14 cellular contexts compared by ENCODE assay signal in genomic region chr10:110416776-110417732, GRCh38.
A peak's percentile ranks its signal among the peaks of the same experiment; 100 is the strongest.
DNase-seq lines count a peak whose midpoint lies in the region; ATAC-seq, FAIRE-seq and TF ChIP-seq lines count a peak whose summit lies in the region.
"Had no signal": no experiment of that assay in that cellular context is flagged by ENCODE, and none has a peak within 500 bp of the region (broad histone marks: within the 10 kb centered on the region; RNA-seq: fewer than 3 reads in every experiment).

No MANE protein-coding gene starts in this region.

- FAIRE-seq in RCC 7860 (lab: Jason Lieb, UNC) (no peak), D721Med (lab: Jason Lieb, UNC) (no peak)

- no peaks in the 10 kb centered on the region for H3K27me3 Mint-ChIP-seq in stimulated activated naive CD8-positive, alpha-beta T cell treated with anti-CD3 and anti-CD28 coated beads, Interleukin-15, Interleukin-2, amounts not matched to agents 100 ng/mL and 50 ng/mL, for 24 hours
- H3K27me3 Mint-ChIP-seq in stimulated activated naive CD8-positive, alpha-beta T cell treated with anti-CD3 and anti-CD28 coated beads, Interleukin-15, amount 100 ng/mL, for 72 hours, result peaks cover 8% of the 10 kb centered on the region

- no peak for DNase-seq in stimulated activated naive CD8-positive, alpha-beta T cell treated with anti-CD3 and anti-CD28 coated beads, Interleukin-15, amount 100 ng/mL, for 72 hours
- peak; percentile 29 for DNase-seq in RCC 7860 (ENCODE audit: low spot score)
- DNase-seq in kidney tubule cell (ENCODE audit: low spot score), result peak; percentile 66
- no peak for DNase-seq in D721Med (ENCODE audit: insufficient read length, low spot score)
- no peak for DNase-seq in caudate nucleus (lab: John Stamatoyannopoulos, UW)
- DNase-seq in DMS 273 (lab: John Stamatoyannopoulos, UW; ENCODE audit: unreplicated experiment), result no peak
- DNase-seq: activated B cell treated with CpG ODN at 0.5 μM for 24 hours, NCI-H146, NCI-H526 treated with DMSO at 0.1 percent for 48 hours, SJCRH30 had no signal

- no peak for ATAC-seq in stimulated activated naive CD8-positive, alpha-beta T cell treated with anti-CD3 and anti-CD28 coated beads, Interleukin-15, amount 100 ng/mL, for 72 hours
- no peak for ATAC-seq in GM18502 (IDR thresholded peaks at IDR 0.05; ENCODE audit: poor library complexity, unreplicated experiment)

- H3K4me1 Mint-ChIP-seq in stimulated activated naive CD8-positive, alpha-beta T cell treated with anti-CD3 and anti-CD28 coated beads, Interleukin-15, Interleukin-2, amounts not matched to agents 100 ng/mL and 50 ng/mL, for 24 hours (ENCODE audit: low read depth), result peaks cover 91% of the 10 kb centered on the region
- peaks cover 71% of the 10 kb centered on the region for H3K4me1 Mint-ChIP-seq in stimulated activated naive CD8-positive, alpha-beta T cell treated with anti-CD3 and anti-CD28 coated beads, Interleukin-15, amount 100 ng/mL, for 72 hours

- H3K9me3 Mint-ChIP-seq in stimulated activated naive CD8-positive, alpha-beta T cell treated with anti-CD3 and anti-CD28 coated beads, Interleukin-15, Interleukin-2, amounts not matched to agents 100 ng/mL and 50 ng/mL, for 24 hours, result no peaks in the 10 kb centered on the region
- no peaks in the 10 kb centered on the region for H3K9me3 Mint-ChIP-seq in stimulated activated naive CD8-positive, alpha-beta T cell treated with anti-CD3 and anti-CD28 coated beads, Interleukin-15, amount 100 ng/mL, for 72 hours
- H3K9me3 Mint-ChIP-seq: activated B cell treated with CpG ODN at 0.5 μM for 24 hours; dendritic cell treated with granulocyte-macrophage colony-stimulating factor and Interleukin-4, amounts not matched to agents 40 ng/mL and 50 ng/mL, for 4 days had no signal

- H3K27ac ChIP-seq in caudate nucleus (ENCODE audit: low read depth, low read length), result no peak overlapping the region
- H3K27ac ChIP-seq: SJCRH30 had no signal

- no peaks in the 10 kb centered on the region for H3K36me3 Mint-ChIP-seq in stimulated activated naive CD8-positive, alpha-beta T cell treated with anti-CD3 and anti-CD28 coated beads, Interleukin-15, Interleukin-2, amounts not matched to agents 100 ng/mL and 50 ng/mL, for 24 hours (ENCODE audit: low read depth)

- H3K27ac Mint-ChIP-seq in stimulated activated naive CD8-positive, alpha-beta T cell treated with anti-CD3 and anti-CD28 coated beads, Interleukin-15, Interleukin-2, amounts not matched to agents 100 ng/mL and 50 ng/mL, for 24 hours, result peak overlapping the region; percentile 19
- H3K27ac Mint-ChIP-seq in stimulated activated naive CD8-positive, alpha-beta T cell treated with anti-CD3 and anti-CD28 coated beads, Interleukin-15, amount 100 ng/mL, for 72 hours, result peak overlapping the region in 1 of 2 donors; percentile 34
- H3K27ac Mint-ChIP-seq: activated B cell treated with CpG ODN at 0.5 μM for 24 hours; dendritic cell treated with granulocyte-macrophage colony-stimulating factor and Interleukin-4, amounts not matched to agents 40 ng/mL and 50 ng/mL, for 4 days had no signal

- no peak overlapping the region for H3K4me3 Mint-ChIP-seq in stimulated activated naive CD8-positive, alpha-beta T cell treated with anti-CD3 and anti-CD28 coated beads, Interleukin-15, Interleukin-2, amounts not matched to agents 100 ng/mL and 50 ng/mL, for 24 hours
- H3K4me3 Mint-ChIP-seq in stimulated activated naive CD8-positive, alpha-beta T cell treated with anti-CD3 and anti-CD28 coated beads, Interleukin-15, amount 100 ng/mL, for 72 hours, result no peak overlapping the region
- H3K4me3 Mint-ChIP-seq: activated B cell treated with CpG ODN at 0.5 μM for 24 hours; CD14-positive monocyte; dendritic cell treated with granulocyte-macrophage colony-stimulating factor and Interleukin-4, amounts not matched to agents 40 ng/mL and 50 ng/mL, for 4 days had no signal

- TF ChIP-seq CTCF in D721Med (IDR thresholded peaks at IDR 0.05; ENCODE audit: insufficient read depth, missing control alignments), result no peak

Comparison
In these comparisons a context has a peak if more than half of its experiments do, and no peak if none do; other contexts are left out.
1. DNase-seq: peak in RCC 7860 (single experiment) and kidney tubule cell (single experiment); none in stimulated activated naive CD8-positive, alpha-beta T cell treated with anti-CD3 and anti-CD28 coated beads, Interleukin-15, amount 100 ng/mL, for 72 hours (0 of 2), D721Med (single experiment), caudate nucleus (0 of 61) and DMS 273 (single experiment).